Comparison of ENCODE assay signal across 18 cellular contexts in genomic region chr9:75378036-75378435, GRCh38.
DNase-seq lines count a peak whose midpoint lies in the region; ATAC-seq, FAIRE-seq and TF ChIP-seq lines count a peak whose summit lies in the region.
"Had no signal": no experiment of that assay in that cellular context is flagged by ENCODE, and none has a peak within 500 bp of the region (broad histone marks: within the 10 kb centered on the region; RNA-seq: fewer than 3 reads in every experiment).

No MANE protein-coding gene starts in this region.

- ATAC-seq in gastroesophageal sphincter: peak; percentile 89
- ATAC-seq in HG03280 (IDR thresholded peaks at IDR 0.05; ENCODE audit: unreplicated experiment): no peak
- ATAC-seq: PC-3 had no signal

- H2BK15ac ChIP-seq in mesendoderm (replicated peaks; ENCODE audit: low read depth): no peak overlapping the region

- H3K79me2 ChIP-seq in mesendoderm (ENCODE audit: control insufficient read depth, insufficient read depth, low read length): no peaks in the 10 kb centered on the region
- H3K79me2 ChIP-seq: parathyroid adenoma had no signal

- no peak for TF ChIP-seq POLR2A in gastroesophageal sphincter (IDR thresholded peaks at IDR 0.05)
- TF ChIP-seq POLR2A in thyroid gland (IDR thresholded peaks at IDR 0.05): no peak
- no peak for TF ChIP-seq POLR2A in GM12892 (IDR thresholded peaks at IDR 0.05; ENCODE audit: low read depth, low read length)

- no peak overlapping the region for H4K8ac ChIP-seq in mesendoderm (ENCODE audit: low read depth, low read length)

- H3K36me3 ChIP-seq in gastroesophageal sphincter (no peaks in the 10 kb centered on the region), mesendoderm (ENCODE audit: control insufficient read depth, insufficient read depth, low read length) (no peaks in the 10 kb centered on the region), thyroid gland (no peaks in the 10 kb centered on the region)
- H3K36me3 ChIP-seq: cardiac muscle cell had no signal

- H3K4ac ChIP-seq in mesendoderm (ENCODE audit: low read depth, low read length): no peak overlapping the region

- H2BK120ac ChIP-seq in mesendoderm (ENCODE audit: low read depth, low read length): no peak overlapping the region

- no peak for FAIRE-seq in GM12892 (lab: Jason Lieb, UNC)

- no peak overlapping the region for H4K5ac ChIP-seq in mesendoderm (ENCODE audit: low read length)

- H3K56ac ChIP-seq in mesendoderm (ENCODE audit: low read length): no peak overlapping the region

- H3K23ac ChIP-seq in mesendoderm (ENCODE audit: low read length): no peak overlapping the region

- H3K27ac ChIP-seq in gastroesophageal sphincter: peak overlapping the region in 1 of 4 donors; percentile 24
- no peak overlapping the region for H3K27ac ChIP-seq in mesendoderm (ENCODE audit: low read depth, low read length)
- H3K27ac ChIP-seq in thyroid gland: no peak overlapping the region
- H3K27ac ChIP-seq: cardiac muscle cell, parathyroid adenoma had no signal

- intact Hi-C loops in thyroid gland (cut with DNase I): no loop called here

- no peak overlapping the region for H3K4me2 ChIP-seq in mesendoderm (ENCODE audit: low read length)

- H2BK5ac ChIP-seq in mesendoderm (ENCODE audit: low read length): no peak overlapping the region

- H3K79me1 ChIP-seq in mesendoderm (ENCODE audit: low read length): no peaks in the 10 kb centered on the region

- no peak overlapping the region for H3K18ac ChIP-seq in mesendoderm (ENCODE audit: low read length)

- no peak overlapping the region for H3K9ac ChIP-seq in mesendoderm (ENCODE audit: low read length)
- H3K9ac ChIP-seq: parathyroid adenoma had no signal

- TF ChIP-seq EP300 in gastroesophageal sphincter (IDR thresholded peaks at IDR 0.05): no peak

- no peak overlapping the region for H3K4me3 ChIP-seq in gastroesophageal sphincter
- no peak overlapping the region for H3K4me3 ChIP-seq in mesendoderm (ENCODE audit: low read length)
- no peak overlapping the region for H3K4me3 ChIP-seq in thyroid gland (replicated peaks in 1 of 3)
- H3K4me3 ChIP-seq: cardiac muscle cell had no signal

- peaks cover 0 to 8% (median 0%) of the 10 kb centered on the region in 3 donors for H3K9me3 ChIP-seq in gastroesophageal sphincter
- H3K9me3 ChIP-seq in thyroid gland: no peaks in the 10 kb centered on the region

- no peaks in the 10 kb centered on the region for H3K27me3 ChIP-seq in gastroesophageal sphincter
- no peaks in the 10 kb centered on the region for H3K27me3 ChIP-seq in mesendoderm (ENCODE audit: insufficient read depth, low read length, poor library complexity)
- no peaks in the 10 kb centered on the region for H3K27me3 ChIP-seq in thyroid gland
- H3K27me3 ChIP-seq: cardiac muscle cell had no signal

- DNase-seq in M059J (ENCODE audit: low read depth): peak; percentile 23
- peak; percentile 18 for DNase-seq in mesendoderm
- peak; percentile 4 to 25 for DNase-seq in thyroid gland
- DNase-seq in activated naive CD4-positive, alpha-beta T cell treated with anti-CD3 and anti-CD28 coated beads, Interleukin-2, amount 50 U/mL, for 16 hours: no peak
- DNase-seq in NCI-H774 (lab: John Stamatoyannopoulos, UW): no peak
- DNase-seq in GM12892 (ENCODE audit: insufficient read length): no peak
- DNase-seq: activated CD4-positive, alpha-beta T cell treated with anti-CD3 and anti-CD28 coated beads, Interleukin-2, amount 50 U/mL, for 1 hour; activated gamma-delta T cell; Karpas-422; mammary epithelial cell; NCI-H1694; NCI-H510A; PC-3; T-helper 2 cell had no signal

- H2AK5ac ChIP-seq in mesendoderm (ENCODE audit: low read length): no peak overlapping the region

- no peaks in the 10 kb centered on the region for H3K4me1 ChIP-seq in gastroesophageal sphincter
- no peaks in the 10 kb centered on the region for H3K4me1 ChIP-seq in mesendoderm (ENCODE audit: control insufficient read depth, low read depth, low read length)
- no peaks in the 10 kb centered on the region for H3K4me1 ChIP-seq in thyroid gland
- H3K4me1 ChIP-seq: parathyroid adenoma had no signal

- TF ChIP-seq CTCF in gastroesophageal sphincter (IDR thresholded peaks at IDR 0.05) (no peak), thyroid gland (IDR thresholded peaks at IDR 0.05) (no peak)

- 17 to 49% methylated on average over 3 to 4 of the region's 9 CpGs for WGBS in gastroesophageal sphincter (ENCODE audit: low coverage in 1 of 2), 2 donors
- no CpG with 5 or more reads among the region's 9 CpGs for WGBS in mesendoderm (ENCODE audit: extremely low coverage, insufficient coverage, low lambda C conversion rate)
- 63 to 86% methylated on average over 9 of the region's 9 CpGs for WGBS in thyroid gland, 2 donors

Comparison
In these comparisons a context has a peak if more than half of its experiments do, and no peak if none do; other contexts are left out.
1. DNase-seq: peak in M059J (single experiment), mesendoderm (single experiment) and thyroid gland (2 of 2); none in activated naive CD4-positive, alpha-beta T cell treated with anti-CD3 and anti-CD28 coated beads, Interleukin-2, amount 50 U/mL, for 16 hours (single experiment), NCI-H774 (single experiment) and GM12892 (single experiment).